ENCODE assay signal across 3 cellular contexts in the genomic region with DNA sequence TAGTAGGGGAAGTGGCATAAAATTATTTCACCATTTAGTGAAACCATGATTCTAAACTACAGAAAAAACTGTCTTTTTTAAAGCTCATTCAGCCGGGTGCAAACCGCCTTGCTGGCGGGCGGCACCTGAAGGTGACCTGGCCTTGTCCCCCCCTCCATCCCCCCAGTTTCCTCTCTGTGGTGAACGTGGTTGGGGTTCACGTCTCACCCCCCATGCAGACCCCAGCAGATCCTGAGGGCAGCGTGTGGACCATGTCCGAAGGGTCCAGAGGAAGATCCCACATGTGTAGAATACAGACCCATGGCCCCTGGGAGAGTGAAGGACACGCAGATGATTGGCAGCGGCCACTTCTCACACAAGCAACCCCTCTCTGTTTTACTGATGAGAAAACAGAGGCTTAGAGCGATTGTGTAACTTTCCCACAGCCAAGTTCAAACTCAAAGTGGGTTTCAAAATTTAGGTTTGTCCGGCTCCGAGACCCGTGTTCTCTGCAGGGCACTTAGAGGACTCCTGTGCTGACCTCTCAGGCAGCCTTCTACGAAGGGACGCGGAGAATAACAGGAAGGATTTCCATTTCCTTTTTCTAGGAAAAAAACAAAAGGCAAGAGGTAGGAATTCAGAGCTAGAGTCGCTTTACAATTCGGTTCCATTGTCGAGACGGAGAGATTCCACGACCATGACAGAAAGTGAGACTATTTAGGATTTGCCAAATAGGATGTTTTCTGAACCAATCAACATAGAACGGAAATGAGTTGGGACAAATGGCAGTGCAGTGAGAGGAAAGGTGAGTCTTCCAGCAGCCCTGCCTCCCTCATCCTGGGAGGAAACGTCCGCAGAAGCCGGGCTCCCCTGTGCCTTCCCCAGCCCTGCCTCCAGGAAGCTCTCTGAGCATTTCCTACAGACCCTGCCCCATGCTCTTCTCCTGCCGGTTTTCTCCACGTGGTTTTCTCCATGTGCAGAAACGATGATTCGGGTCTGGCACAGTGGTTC.
TF ChIP-seq lines count a peak whose summit lies in the region.

No MANE protein-coding gene starts in this region.

TF ChIP-seq in HCT116, 20 proteins besides CTCF, POLR2A, EP300 and RAD21:
- TF ChIP-seq, protein P1, sequence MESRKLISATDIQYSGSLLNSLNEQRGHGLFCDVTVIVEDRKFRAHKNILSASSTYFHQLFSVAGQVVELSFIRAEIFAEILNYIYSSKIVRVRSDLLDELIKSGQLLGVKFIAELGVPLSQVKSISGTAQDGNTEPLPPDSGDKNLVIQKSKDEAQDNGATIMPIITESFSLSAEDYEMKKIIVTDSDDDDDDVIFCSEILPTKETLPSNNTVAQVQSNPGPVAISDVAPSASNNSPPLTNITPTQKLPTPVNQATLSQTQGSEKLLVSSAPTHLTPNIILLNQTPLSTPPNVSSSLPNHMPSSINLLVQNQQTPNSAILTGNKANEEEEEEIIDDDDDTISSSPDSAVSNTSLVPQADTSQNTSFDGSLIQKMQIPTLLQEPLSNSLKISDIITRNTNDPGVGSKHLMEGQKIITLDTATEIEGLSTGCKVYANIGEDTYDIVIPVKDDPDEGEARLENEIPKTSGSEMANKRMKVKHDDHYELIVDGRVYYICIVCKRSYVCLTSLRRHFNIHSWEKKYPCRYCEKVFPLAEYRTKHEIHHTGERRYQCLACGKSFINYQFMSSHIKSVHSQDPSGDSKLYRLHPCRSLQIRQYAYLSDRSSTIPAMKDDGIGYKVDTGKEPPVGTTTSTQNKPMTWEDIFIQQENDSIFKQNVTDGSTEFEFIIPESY (IDR thresholded peaks at IDR 0.05; ENCODE audit: extremely low read depth, insufficient replicate concordance, low read length): no peak
- TF ChIP-seq CEBPB (IDR thresholded peaks at IDR 0.05; ENCODE audit: low read depth) (no peak), ZFX (IDR thresholded peaks at IDR 0.05) (no peak), TCF7L2 (IDR thresholded peaks at IDR 0.05; ENCODE audit: borderline replicate concordance, extremely low read depth, insufficient read depth, insufficient read length) (no peak)
- TF ChIP-seq, protein P2, sequence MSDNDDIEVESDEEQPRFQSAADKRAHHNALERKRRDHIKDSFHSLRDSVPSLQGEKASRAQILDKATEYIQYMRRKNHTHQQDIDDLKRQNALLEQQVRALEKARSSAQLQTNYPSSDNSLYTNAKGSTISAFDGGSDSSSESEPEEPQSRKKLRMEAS (IDR thresholded peaks at IDR 0.05): no peak

TF ChIP-seq in H1, 55 proteins besides CTCF, POLR2A, EP300 and RAD21:
- TF ChIP-seq PHF8 (conservative IDR thresholded peaks at IDR 0.05; ENCODE audit: low read depth, low read length) (no peak), ZNF274 (IDR thresholded peaks at IDR 0.05; ENCODE audit: borderline replicate concordance, extremely low read depth, low read length) (no peak), CBX5 (IDR thresholded peaks at IDR 0.05; ENCODE audit: low read depth, low read length) (no peak), TCF12 (IDR thresholded peaks at IDR 0.05; ENCODE audit: low read depth, low read length) (no peak), EGR1 (IDR thresholded peaks at IDR 0.05; ENCODE audit: borderline replicate concordance, low read depth, low read length) (no peak), TAF1 (IDR thresholded peaks at IDR 0.05; ENCODE audit: low read depth, low read length) (no peak), GTF2F1 (IDR thresholded peaks at IDR 0.05; ENCODE audit: borderline replicate concordance, low read depth, low read length) (no peak)

TF ChIP-seq in GM12891, 5 proteins besides CTCF, POLR2A, EP300 and RAD21:
- TF ChIP-seq TAF1 (IDR thresholded peaks at IDR 0.05; ENCODE audit: low read depth, low read length): no peak
- TF ChIP-seq POU2F2 (IDR thresholded peaks at IDR 0.05; ENCODE audit: low read depth, low read length): no peak
- TF ChIP-seq PAX5 (IDR thresholded peaks at IDR 0.05; ENCODE audit: insufficient read depth, low read length, severe bottlenecking): no peak
- no peak for TF ChIP-seq POLR2AphosphoS5 (IDR thresholded peaks at IDR 0.05; ENCODE audit: low read depth, low read length)
- no peak for TF ChIP-seq SPI1 (IDR thresholded peaks at IDR 0.05; ENCODE audit: low read depth, low read length)
